28 cellular contexts compared by ENCODE assay signal in the genomic region with DNA sequence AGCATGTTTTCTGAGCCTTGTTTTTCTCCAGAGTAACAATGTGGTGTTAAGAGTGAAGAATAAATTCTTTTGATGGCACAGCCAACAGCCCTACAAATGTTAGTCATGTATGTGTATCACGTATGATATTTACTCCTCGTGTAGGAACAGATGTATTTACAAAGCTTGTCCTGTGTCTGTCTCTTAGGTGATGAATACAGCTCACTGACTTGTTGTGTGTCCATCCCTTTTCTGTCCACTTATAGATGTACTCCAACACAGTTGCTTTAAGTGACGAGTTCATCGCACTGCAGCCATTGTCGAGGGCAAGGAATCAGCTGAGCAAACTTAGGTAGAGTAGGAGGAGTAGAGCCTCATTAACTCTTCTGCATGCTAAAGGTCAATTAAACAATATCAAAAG.
A peak's percentile ranks its signal among the peaks of the same experiment; 100 is the strongest.
DNase-seq lines count a peak whose midpoint lies in the region; ATAC-seq and TF ChIP-seq lines count a peak whose summit lies in the region.
"Had no signal": no experiment of that assay in that cellular context is flagged by ENCODE, and none has a peak within 500 bp of the region (broad histone marks: within the 10 kb centered on the region; RNA-seq: fewer than 3 reads in every experiment).

No MANE protein-coding gene starts in this region.

- no peak overlapping the region for H3K4me3 Mint-ChIP-seq in CD4-positive, alpha-beta T cell
- no peak overlapping the region for H3K4me3 Mint-ChIP-seq in T-helper 17 cell
- H3K4me3 Mint-ChIP-seq: activated T-cell treated with anti-CD3 and anti-CD28 coated beads, Interleukin-2, amount 50 U/mL, for 72 hours; GM23338; HFFc6; IgD-negative memory B cell had no signal

- in situ Hi-C loops in transverse colon (cut with MboI; ENCODE audit: low pct_ligation_motif_present in 1 of 4, low pct_unique_long_range_greater_than_20kb in 1 of 4, low sequenced_read_pairs in 3 of 4): no loop called here

- no peak for DNase-seq in CD4-positive, alpha-beta T cell
- peak; percentile 48 for DNase-seq in DMS53 (lab: John Stamatoyannopoulos, UW)
- no peak for DNase-seq in T-helper 17 cell
- peak; percentile 23 for DNase-seq in midbrain (lab: John Stamatoyannopoulos, UW)
- no peak for DNase-seq in aorta
- DNase-seq in transverse colon: no peak
- DNase-seq in posterior cingulate gyrus: no peak
- DNase-seq: activated CD4-positive, alpha-beta T cell treated with anti-CD3 and anti-CD28 coated beads, Interleukin-2, amount 50 U/mL, for 4 hours; activated naive CD4-positive, alpha-beta T cell; activated T-cell treated with anti-CD3 and anti-CD28 coated beads, Interleukin-2, amount 50 U/mL, for 72 hours; amygdala; colonic mucosa; effector CD8-positive, alpha-beta T cell; HFFc6; left ventricle myocardium inferior; mesendoderm; NCI-H1048; NCI-H2171; NCI-H526; Right ventricle myocardium superior; stimulated activated CD4-positive, alpha-beta T cell treated with anti-CD3 and anti-CD28 coated beads, Interleukin-4, amount 100 ng/mL, for 1 hour; upper lobe of left lung had no signal

- no peaks in the 10 kb centered on the region for H3K9me3 Mint-ChIP-seq in CD4-positive, alpha-beta T cell
- H3K9me3 Mint-ChIP-seq: activated T-cell treated with anti-CD3 and anti-CD28 coated beads, Interleukin-2, amount 50 U/mL, for 72 hours; GM23338; HFFc6; IgD-negative memory B cell had no signal

- TF ChIP-seq EP300 in transverse colon (IDR thresholded peaks at IDR 0.05; ENCODE audit: low read depth): no peak

- H3K36me3 ChIP-seq in aorta (ENCODE audit: control insufficient read depth in 1 of 2, insufficient read depth in 2 of 2, low read length in 1 of 2): peaks cover 3 to 6% of the 10 kb centered on the region in 2 donors
- H3K36me3 ChIP-seq in transverse colon: peaks cover 0 to 37% (median 15%) of the 10 kb centered on the region in 4 donors

- CTCF ChIA-PET in CD4-positive, alpha-beta T cell (lab: Charles Lee): no interaction called here

- H3K9me3 ChIP-seq in CD4-positive, alpha-beta T cell (ENCODE audit: control insufficient read depth, low read length): no peaks in the 10 kb centered on the region
- H3K9me3 ChIP-seq in T-helper 17 cell (ENCODE audit: control insufficient read depth, low read length, poor library complexity, severe bottlenecking) (no peaks in the 10 kb centered on the region), aorta (ENCODE audit: control insufficient read depth, low read length) (no peaks in the 10 kb centered on the region), transverse colon (no peaks in the 10 kb centered on the region)
- H3K9me3 ChIP-seq: BLaER1 treated with 17β-estradiol and CSF1 and Interleukin-3, amounts not matched to agents 10 nM and 100 nM; colonic mucosa; left ventricle myocardium inferior; upper lobe of left lung had no signal

- 79 to 84% methylated on average over 5 of the region's 5 CpGs for WGBS in aorta, 2 donors
- WGBS in transverse colon (ENCODE audit: low coverage in 1 of 2), 2 donors: 62 to 88% methylated on average over 2 to 5 of the region's 5 CpGs

- ATAC-seq in CD4-positive, alpha-beta T cell (ENCODE audit: poor library complexity): no peak
- no peak for ATAC-seq in T-helper 17 cell
- ATAC-seq in aorta (ENCODE audit: low FRiP score): no peak
- ATAC-seq: activated CD4-positive, CD25-positive, alpha-beta regulatory T cell treated with anti-CD3 and anti-CD28 coated beads, Interleukin-2, amount 50 U/mL, for 24 hours; activated T-cell treated with anti-CD3 and anti-CD28 coated beads, Interleukin-2, amount 50 U/mL, for 72 hours; GM23338; SK-N-SH treated with all-trans-retinoic acid at 6 μM for 48 hours had no signal

- no peaks in the 10 kb centered on the region for H3K27me3 ChIP-seq in CD4-positive, alpha-beta T cell (ENCODE audit: control insufficient read depth, insufficient read depth, low read length)
- H3K27me3 ChIP-seq in aorta (ENCODE audit: control insufficient read depth in 1 of 2, insufficient read depth in 2 of 2, low read length in 1 of 2) (no peaks in the 10 kb centered on the region), transverse colon (no peaks in the 10 kb centered on the region)
- H3K27me3 ChIP-seq: BLaER1 treated with 17β-estradiol and CSF1 and Interleukin-3, amounts not matched to agents 10 nM and 100 nM; colonic mucosa; upper lobe of left lung had no signal

- H3K27me3 Mint-ChIP-seq in CD4-positive, alpha-beta T cell: no peaks in the 10 kb centered on the region
- H3K27me3 Mint-ChIP-seq in T-helper 17 cell: no peaks in the 10 kb centered on the region
- H3K27me3 Mint-ChIP-seq: IgD-negative memory B cell had no signal

- TF ChIP-seq CTCF in CD4-positive, alpha-beta T cell (IDR thresholded peaks at IDR 0.05): no peak
- no peak for TF ChIP-seq CTCF in transverse colon (IDR thresholded peaks at IDR 0.05)

- TF ChIP-seq POLR2A in transverse colon (IDR thresholded peaks at IDR 0.05): no peak

- no peak overlapping the region for H3K27ac ChIP-seq in CD4-positive, alpha-beta T cell (ENCODE audit: low read depth, low read length)
- H3K27ac ChIP-seq in aorta (ENCODE audit: low read depth in 1 of 2, low read length in 2 of 2) (no peak overlapping the region), transverse colon (no peak overlapping the region)
- H3K27ac ChIP-seq: BLaER1 treated with 17β-estradiol and CSF1 and Interleukin-3, amounts not matched to agents 10 nM and 100 nM; colonic mucosa; epithelial cell of prostate; left ventricle myocardium inferior; upper lobe of left lung had no signal

- H3K4me1 ChIP-seq in aorta (ENCODE audit: control insufficient read depth in 1 of 2, insufficient read depth in 2 of 2, low read length in 2 of 2): no peaks in the 10 kb centered on the region
- no peaks in the 10 kb centered on the region for H3K4me1 ChIP-seq in transverse colon
- H3K4me1 ChIP-seq: BLaER1 treated with 17β-estradiol and CSF1 and Interleukin-3, amounts not matched to agents 10 nM and 100 nM; colonic mucosa; left ventricle myocardium inferior; upper lobe of left lung had no signal

- H3K27ac Mint-ChIP-seq in CD4-positive, alpha-beta T cell: peak overlapping the region; percentile 51
- H3K27ac Mint-ChIP-seq in T-helper 17 cell: peak overlapping the region; percentile 41
- H3K27ac Mint-ChIP-seq: activated T-cell treated with anti-CD3 and anti-CD28 coated beads, Interleukin-2, amount 50 U/mL, for 72 hours; GM23338; HFFc6; IgD-negative memory B cell had no signal

- H3K4me3 ChIP-seq in aorta (ENCODE audit: low read length in 2 of 2) (no peak overlapping the region), transverse colon (no peak overlapping the region)
- H3K4me3 ChIP-seq: BLaER1 treated with 17β-estradiol and CSF1 and Interleukin-3, amounts not matched to agents 10 nM and 100 nM; colonic mucosa; GM23338; left ventricle myocardium inferior; upper lobe of left lung had no signal

- H3K4me1 Mint-ChIP-seq in CD4-positive, alpha-beta T cell (ENCODE audit: low read depth): no peaks in the 10 kb centered on the region
- H3K4me1 Mint-ChIP-seq in T-helper 17 cell: peaks cover 5% of the 10 kb centered on the region

- peaks cover 73% of the 10 kb centered on the region for H3K36me3 Mint-ChIP-seq in CD4-positive, alpha-beta T cell (ENCODE audit: low read depth)
- H3K36me3 Mint-ChIP-seq in T-helper 17 cell (ENCODE audit: low read depth): peaks cover 4% of the 10 kb centered on the region

- intact Hi-C loops in CD4-positive, alpha-beta T cell (cut with DNase I, micrococcal nuclease): loop anchor here in 1 of 2 experiments (10.0 kb wide), 1 partner anchor 123 kb away; no protein-coding TSS in a partner anchor
- intact Hi-C loops in aorta (cut with DNase I): no loop called here
- intact Hi-C loops in transverse colon (cut with DNase I; ENCODE audit: low total_unique reads): no loop called here
- intact Hi-C loops in posterior cingulate gyrus (cut with DNase I): loop anchor here (10.0 kb wide), 1 partner anchor 193 kb away; the partner anchor contains the start of gene MCCC1

- POLR2A ChIA-PET in CD4-positive, alpha-beta T cell (lab: Charles Lee): no interaction called here

Comparison
In these comparisons a context has a peak if more than half of its experiments do, and no peak if none do; other contexts are left out.
1. DNase-seq: peak in DMS53 (single experiment) and midbrain (single experiment); none in CD4-positive, alpha-beta T cell (0 of 10), T-helper 17 cell (0 of 3), aorta (0 of 2), transverse colon (single experiment) and posterior cingulate gyrus (0 of 10).